In the genomic region with DNA sequence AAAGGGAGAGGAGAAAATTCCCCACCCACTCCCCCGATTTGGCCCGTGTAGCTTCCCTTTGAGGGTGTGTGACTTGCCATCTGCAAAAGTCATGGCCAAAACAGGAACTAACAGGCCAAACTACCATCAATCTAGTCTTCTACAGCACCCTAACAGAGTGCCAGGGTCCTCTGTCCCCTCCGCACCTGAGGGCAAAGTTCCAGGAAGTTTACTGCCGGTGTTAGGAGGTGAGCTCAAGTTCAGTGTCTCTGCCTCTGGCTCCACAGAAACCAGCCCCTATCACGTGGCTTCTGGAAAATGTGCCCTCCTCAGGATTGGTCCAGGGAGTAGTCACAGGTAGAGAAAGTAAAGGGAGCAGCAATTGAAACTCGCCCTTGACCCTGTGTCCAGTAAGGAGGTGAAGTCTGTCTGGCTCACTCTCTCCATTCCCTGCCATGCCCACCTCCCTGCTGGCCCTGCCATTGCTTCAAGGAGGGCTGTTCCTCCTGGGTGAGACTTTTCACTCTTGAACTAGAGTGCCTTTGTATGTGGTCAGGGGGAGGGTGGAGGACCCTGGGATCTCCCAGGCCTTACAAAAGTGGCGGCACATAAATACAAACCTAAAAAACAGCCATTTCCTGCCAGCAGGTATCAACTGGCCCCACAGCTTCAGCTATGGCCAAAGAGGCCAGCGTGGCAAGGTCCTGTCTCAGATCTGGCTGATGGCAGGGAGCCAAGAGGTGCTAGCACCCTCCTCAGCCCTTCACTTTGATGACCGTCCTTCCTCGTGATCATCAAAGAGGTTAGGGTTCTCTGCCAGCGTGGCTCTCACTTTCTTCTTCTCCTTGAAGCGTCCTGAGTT, we compare ENCODE assay signal across 1 cellular context.
TF ChIP-seq lines count a peak whose summit lies in the region.

No MANE protein-coding gene starts in this region.

TF ChIP-seq in HepG2, 621 proteins besides CTCF, POLR2A, EP300 and RAD21 (continues in another document):
- peak; percentile 43; the same call in 1 of the 2 replicates for TF ChIP-seq KDM2A (CRISPR knock-in tag; IDR thresholded peaks at IDR 0.05; ENCODE audit: borderline replicate concordance, low read depth)
- peak; percentile 52; the same call in 1 of the 2 replicates for TF ChIP-seq ATF2 (CRISPR knock-in tag; IDR thresholded peaks at IDR 0.05)
- no peak for TF ChIP-seq ZHX2 (IDR thresholded peaks at IDR 0.05; ENCODE audit: low read depth)
- TF ChIP-seq ZHX2 (CRISPR knock-in tag; IDR thresholded peaks at IDR 0.05; ENCODE audit: borderline replicate concordance): no peak
- TF ChIP-seq MAFF (IDR thresholded peaks at IDR 0.05; ENCODE audit: low read depth, low read length): no peak
- TF ChIP-seq ZNF205 (CRISPR knock-in tag; IDR thresholded peaks at IDR 0.05): 0 out of 2 replicates have a peak, but pooled peaks have one; percentile 34
- TF ChIP-seq CEBPB (IDR thresholded peaks at IDR 0.05; ENCODE audit: borderline replicate concordance, low read depth, low read length): no peak
- TF ChIP-seq ZBTB3 (CRISPR knock-in tag; IDR thresholded peaks at IDR 0.05; ENCODE audit: borderline replicate concordance, low read depth): 0 out of 2 replicates have a peak, but pooled peaks have one; percentile 58
- no peak for TF ChIP-seq RARG (CRISPR knock-in tag; IDR thresholded peaks at IDR 0.05; ENCODE audit: low read depth)
- TF ChIP-seq ERF (CRISPR knock-in tag; IDR thresholded peaks at IDR 0.05): peak; percentile 92; the same call in 1 of the 2 replicates
- TF ChIP-seq ARID4A (CRISPR knock-in tag; IDR thresholded peaks at IDR 0.05; ENCODE audit: borderline replicate concordance): peak; percentile 62; the same call in 1 of the 2 replicates
- peak; percentile 76; the same call in 1 of the 2 replicates for TF ChIP-seq IKZF5 (CRISPR knock-in tag; IDR thresholded peaks at IDR 0.05)
- TF ChIP-seq ZNF143 (CRISPR knock-in tag; IDR thresholded peaks at IDR 0.05): no peak
- no peak for TF ChIP-seq REL (CRISPR knock-in tag; conservative IDR thresholded peaks at IDR 0.05)
- peak; percentile 81 for TF ChIP-seq ELF1 (CRISPR knock-in tag; IDR thresholded peaks at IDR 0.05)
- TF ChIP-seq YEATS2 (CRISPR knock-in tag; IDR thresholded peaks at IDR 0.05; ENCODE audit: borderline replicate concordance): peak; percentile 63; the same call in 1 of the 2 replicates
- TF ChIP-seq ZNF678 (CRISPR knock-in tag; IDR thresholded peaks at IDR 0.05): 0 out of 2 replicates have a peak, but pooled peaks have one; percentile 27
- TF ChIP-seq, protein P1, sequence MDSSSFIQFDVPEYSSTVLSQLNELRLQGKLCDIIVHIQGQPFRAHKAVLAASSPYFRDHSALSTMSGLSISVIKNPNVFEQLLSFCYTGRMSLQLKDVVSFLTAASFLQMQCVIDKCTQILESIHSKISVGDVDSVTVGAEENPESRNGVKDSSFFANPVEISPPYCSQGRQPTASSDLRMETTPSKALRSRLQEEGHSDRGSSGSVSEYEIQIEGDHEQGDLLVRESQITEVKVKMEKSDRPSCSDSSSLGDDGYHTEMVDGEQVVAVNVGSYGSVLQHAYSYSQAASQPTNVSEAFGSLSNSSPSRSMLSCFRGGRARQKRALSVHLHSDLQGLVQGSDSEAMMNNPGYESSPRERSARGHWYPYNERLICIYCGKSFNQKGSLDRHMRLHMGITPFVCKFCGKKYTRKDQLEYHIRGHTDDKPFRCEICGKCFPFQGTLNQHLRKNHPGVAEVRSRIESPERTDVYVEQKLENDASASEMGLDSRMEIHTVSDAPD (CRISPR knock-in tag; IDR thresholded peaks at IDR 0.05): no peak
- peak; percentile 78 for TF ChIP-seq MAX (IDR thresholded peaks at IDR 0.05)
- TF ChIP-seq RFXAP (CRISPR knock-in tag; IDR thresholded peaks at IDR 0.05; ENCODE audit: borderline replicate concordance): peak; percentile 81; the same call in 1 of the 2 replicates
- TF ChIP-seq NCOA2 (CRISPR knock-in tag; IDR thresholded peaks at IDR 0.05): peak; percentile 64
- no peak for TF ChIP-seq SIN3B (IDR thresholded peaks at IDR 0.05; ENCODE audit: low read length)
- TF ChIP-seq ZNF574 (CRISPR knock-in tag; IDR thresholded peaks at IDR 0.05): peak; percentile 71
- TF ChIP-seq ZNF383 (CRISPR knock-in tag; IDR thresholded peaks at IDR 0.05; ENCODE audit: borderline replicate concordance): no peak
- TF ChIP-seq ZNF329 (CRISPR knock-in tag; IDR thresholded peaks at IDR 0.05; ENCODE audit: low read depth): no peak
- TF ChIP-seq ELF3 (CRISPR knock-in tag; IDR thresholded peaks at IDR 0.05): peak; percentile 97
- TF ChIP-seq ARID2 (CRISPR knock-in tag; IDR thresholded peaks at IDR 0.05; ENCODE audit: borderline replicate concordance): no peak
- no peak for TF ChIP-seq ZBTB42 (CRISPR knock-in tag; IDR thresholded peaks at IDR 0.05)
- TF ChIP-seq, protein P2, sequence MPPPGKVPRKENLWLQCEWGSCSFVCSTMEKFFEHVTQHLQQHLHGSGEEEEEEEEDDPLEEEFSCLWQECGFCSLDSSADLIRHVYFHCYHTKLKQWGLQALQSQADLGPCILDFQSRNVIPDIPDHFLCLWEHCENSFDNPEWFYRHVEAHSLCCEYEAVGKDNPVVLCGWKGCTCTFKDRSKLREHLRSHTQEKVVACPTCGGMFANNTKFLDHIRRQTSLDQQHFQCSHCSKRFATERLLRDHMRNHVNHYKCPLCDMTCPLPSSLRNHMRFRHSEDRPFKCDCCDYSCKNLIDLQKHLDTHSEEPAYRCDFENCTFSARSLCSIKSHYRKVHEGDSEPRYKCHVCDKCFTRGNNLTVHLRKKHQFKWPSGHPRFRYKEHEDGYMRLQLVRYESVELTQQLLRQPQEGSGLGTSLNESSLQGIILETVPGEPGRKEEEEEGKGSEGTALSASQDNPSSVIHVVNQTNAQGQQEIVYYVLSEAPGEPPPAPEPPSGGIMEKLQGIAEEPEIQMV (CRISPR knock-in tag; IDR thresholded peaks at IDR 0.05; ENCODE audit: low read depth): peak; percentile 70; the same call in 1 of the 2 replicates
- peak; percentile 65 for TF ChIP-seq FOXA3 (CRISPR knock-in tag; IDR thresholded peaks at IDR 0.05)
- no peak for TF ChIP-seq NFE2L2 (IDR thresholded peaks at IDR 0.05; ENCODE audit: low read length)
- TF ChIP-seq HNF4G (IDR thresholded peaks at IDR 0.05; ENCODE audit: borderline replicate concordance, low read depth, low read length): peak; percentile 90
- TF ChIP-seq HNF4G (CRISPR knock-in tag; IDR thresholded peaks at IDR 0.05; ENCODE audit: borderline replicate concordance, low read depth): peak; percentile 98; the same call in 1 of the 2 replicates
- peak; percentile 60 for TF ChIP-seq ZNF629 (CRISPR knock-in tag; conservative IDR thresholded peaks at IDR 0.05)
- peak; percentile 50; the same call in 1 of the 2 replicates for TF ChIP-seq ZNF33B (CRISPR knock-in tag; IDR thresholded peaks at IDR 0.05)
- TF ChIP-seq SNAPC2 (CRISPR knock-in tag; IDR thresholded peaks at IDR 0.05): 0 out of 2 replicates have a peak, but pooled peaks have one; percentile 16
